ENCODE assay signal across 1 cellular context in the genomic region with DNA sequence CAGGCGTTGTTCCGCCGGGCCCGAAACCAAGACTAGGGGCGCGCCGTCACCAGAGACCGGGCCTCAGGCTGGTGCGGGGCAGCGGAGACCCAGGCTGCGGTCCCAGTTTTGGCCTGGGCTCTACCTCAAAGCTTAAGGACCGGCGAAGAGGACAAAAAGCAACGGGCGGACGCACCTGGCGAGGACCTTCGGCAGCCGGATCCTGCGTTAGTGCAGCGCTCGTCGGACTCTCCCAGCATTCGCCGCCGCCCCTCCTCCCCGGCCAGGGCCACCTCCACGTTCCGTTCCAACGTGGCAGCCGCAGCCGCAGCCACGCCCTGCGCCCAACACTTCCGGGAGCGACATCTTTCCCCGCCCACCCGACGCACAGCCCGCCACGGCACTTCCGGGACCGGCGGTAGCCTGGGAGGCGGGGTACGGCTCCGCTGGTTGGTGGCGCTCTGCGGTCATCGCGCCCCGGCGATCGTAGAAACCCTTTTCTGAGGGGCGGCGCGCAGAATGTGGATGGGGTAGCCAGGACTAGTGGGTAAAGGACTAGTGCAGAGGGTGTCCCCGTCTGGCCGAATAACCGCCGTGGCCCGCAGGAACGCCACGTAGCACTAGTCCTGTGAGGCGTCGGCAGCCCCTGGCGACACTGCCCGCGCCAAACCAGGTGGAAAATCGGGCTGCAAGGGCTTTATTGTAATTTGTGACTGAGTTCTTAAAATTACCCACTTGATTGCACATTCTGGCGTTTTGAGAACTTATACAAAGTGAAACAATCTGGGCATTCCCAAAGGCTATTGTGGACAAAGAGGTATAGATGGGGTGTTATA.
TF ChIP-seq lines count a peak whose summit lies in the region.

A gene with protein sequence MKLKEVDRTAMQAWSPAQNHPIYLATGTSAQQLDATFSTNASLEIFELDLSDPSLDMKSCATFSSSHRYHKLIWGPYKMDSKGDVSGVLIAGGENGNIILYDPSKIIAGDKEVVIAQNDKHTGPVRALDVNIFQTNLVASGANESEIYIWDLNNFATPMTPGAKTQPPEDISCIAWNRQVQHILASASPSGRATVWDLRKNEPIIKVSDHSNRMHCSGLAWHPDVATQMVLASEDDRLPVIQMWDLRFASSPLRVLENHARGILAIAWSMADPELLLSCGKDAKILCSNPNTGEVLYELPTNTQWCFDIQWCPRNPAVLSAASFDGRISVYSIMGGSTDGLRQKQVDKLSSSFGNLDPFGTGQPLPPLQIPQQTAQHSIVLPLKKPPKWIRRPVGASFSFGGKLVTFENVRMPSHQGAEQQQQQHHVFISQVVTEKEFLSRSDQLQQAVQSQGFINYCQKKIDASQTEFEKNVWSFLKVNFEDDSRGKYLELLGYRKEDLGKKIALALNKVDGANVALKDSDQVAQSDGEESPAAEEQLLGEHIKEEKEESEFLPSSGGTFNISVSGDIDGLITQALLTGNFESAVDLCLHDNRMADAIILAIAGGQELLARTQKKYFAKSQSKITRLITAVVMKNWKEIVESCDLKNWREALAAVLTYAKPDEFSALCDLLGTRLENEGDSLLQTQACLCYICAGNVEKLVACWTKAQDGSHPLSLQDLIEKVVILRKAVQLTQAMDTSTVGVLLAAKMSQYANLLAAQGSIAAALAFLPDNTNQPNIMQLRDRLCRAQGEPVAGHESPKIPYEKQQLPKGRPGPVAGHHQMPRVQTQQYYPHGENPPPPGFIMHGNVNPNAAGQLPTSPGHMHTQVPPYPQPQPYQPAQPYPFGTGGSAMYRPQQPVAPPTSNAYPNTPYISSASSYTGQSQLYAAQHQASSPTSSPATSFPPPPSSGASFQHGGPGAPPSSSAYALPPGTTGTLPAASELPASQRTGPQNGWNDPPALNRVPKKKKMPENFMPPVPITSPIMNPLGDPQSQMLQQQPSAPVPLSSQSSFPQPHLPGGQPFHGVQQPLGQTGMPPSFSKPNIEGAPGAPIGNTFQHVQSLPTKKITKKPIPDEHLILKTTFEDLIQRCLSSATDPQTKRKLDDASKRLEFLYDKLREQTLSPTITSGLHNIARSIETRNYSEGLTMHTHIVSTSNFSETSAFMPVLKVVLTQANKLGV (minus strand): TSS at position 241 of the 815 bp plus-strand sequence. CDS start 9,217 bp downstream, outside the sequence.

TF ChIP-seq in K562, 482 proteins besides CTCF, POLR2A, EP300 and RAD21 (continued from another document and continues in another):
- peak; percentile 61 for TF ChIP-seq MGA (IDR thresholded peaks at IDR 0.05)
- no peak for TF ChIP-seq CREBBP (IDR thresholded peaks at IDR 0.05; ENCODE audit: low read depth, low read length)
- TF ChIP-seq DNMT1 (IDR thresholded peaks at IDR 0.05): 0 out of 2 replicates have a peak, but pooled peaks have one; percentile 36
- no peak for TF ChIP-seq FUS (optimal IDR thresholded peaks at IDR 0.05; ENCODE audit: low read depth, low read length)
- TF ChIP-seq TFAM (CRISPR knock-in tag; conservative IDR thresholded peaks at IDR 0.05): no peak
- TF ChIP-seq BRD9 (IDR thresholded peaks at IDR 0.05; ENCODE audit: low read depth, partially characterized antibody): peak; percentile 26
- peak; percentile 87; the same call in 1 of the 2 replicates for TF ChIP-seq ZBTB1 (CRISPR knock-in tag; IDR thresholded peaks at IDR 0.05; ENCODE audit: borderline replicate concordance, low read depth)
- TF ChIP-seq TEAD2 (tag; IDR thresholded peaks at IDR 0.05): no peak
- no peak for TF ChIP-seq SRSF7 (optimal IDR thresholded peaks at IDR 0.05; ENCODE audit: low read depth, low read length)
- no peak for TF ChIP-seq ZNF165 (CRISPR knock-in tag; IDR thresholded peaks at IDR 0.05; ENCODE audit: borderline replicate concordance)
- no peak for TF ChIP-seq HIVEP1 (CRISPR knock-in tag; IDR thresholded peaks at IDR 0.05)
- TF ChIP-seq MTA2 (IDR thresholded peaks at IDR 0.05; ENCODE audit: low read depth): no peak
- TF ChIP-seq CBX8 (IDR thresholded peaks at IDR 0.05; ENCODE audit: borderline replicate concordance, extremely low read depth, low read depth, low read length, poor library complexity, severe bottlenecking): no peak
- TF ChIP-seq, protein P1, sequence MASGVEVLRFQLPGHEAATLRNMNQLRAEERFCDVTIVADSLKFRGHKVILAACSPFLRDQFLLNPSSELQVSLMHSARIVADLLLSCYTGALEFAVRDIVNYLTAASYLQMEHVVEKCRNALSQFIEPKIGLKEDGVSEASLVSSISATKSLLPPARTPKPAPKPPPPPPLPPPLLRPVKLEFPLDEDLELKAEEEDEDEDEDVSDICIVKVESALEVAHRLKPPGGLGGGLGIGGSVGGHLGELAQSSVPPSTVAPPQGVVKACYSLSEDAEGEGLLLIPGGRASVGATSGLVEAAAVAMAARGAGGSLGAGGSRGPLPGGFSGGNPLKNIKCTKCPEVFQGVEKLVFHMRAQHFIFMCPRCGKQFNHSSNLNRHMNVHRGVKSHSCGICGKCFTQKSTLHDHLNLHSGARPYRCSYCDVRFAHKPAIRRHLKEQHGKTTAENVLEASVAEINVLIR (CRISPR knock-in tag; IDR thresholded peaks at IDR 0.05): peak; percentile 86
- TF ChIP-seq NCOA6 (IDR thresholded peaks at IDR 0.05): no peak
- TF ChIP-seq RCOR1 (IDR thresholded peaks at IDR 0.05; ENCODE audit: borderline replicate concordance in 1 of 2, low read depth in 2 of 2, low read length in 2 of 2): peak in 1 of 2 experiments; percentile 13; a peak in 2 of 4 replicates
- no peak for TF ChIP-seq ZNF217 (CRISPR knock-in tag; IDR thresholded peaks at IDR 0.05)
- TF ChIP-seq HMG20B (CRISPR knock-in tag; IDR thresholded peaks at IDR 0.05): no peak
- TF ChIP-seq FOXJ3 (CRISPR knock-in tag; IDR thresholded peaks at IDR 0.05): no peak
- TF ChIP-seq ZMIZ1 (IDR thresholded peaks at IDR 0.05; ENCODE audit: low read depth in 2 of 2, low read length in 2 of 2): 0 out of 4 replicates have a peak, but pooled peaks of 1 of the 2 experiments have one; percentile 31
- no peak for TF ChIP-seq RUNX1 (IDR thresholded peaks at IDR 0.05; ENCODE audit: low read depth)
- TF ChIP-seq ARNT (IDR thresholded peaks at IDR 0.05): no peak
- peak; percentile 93 for TF ChIP-seq ELF2 (CRISPR knock-in tag; IDR thresholded peaks at IDR 0.05)
- TF ChIP-seq, protein P2, sequence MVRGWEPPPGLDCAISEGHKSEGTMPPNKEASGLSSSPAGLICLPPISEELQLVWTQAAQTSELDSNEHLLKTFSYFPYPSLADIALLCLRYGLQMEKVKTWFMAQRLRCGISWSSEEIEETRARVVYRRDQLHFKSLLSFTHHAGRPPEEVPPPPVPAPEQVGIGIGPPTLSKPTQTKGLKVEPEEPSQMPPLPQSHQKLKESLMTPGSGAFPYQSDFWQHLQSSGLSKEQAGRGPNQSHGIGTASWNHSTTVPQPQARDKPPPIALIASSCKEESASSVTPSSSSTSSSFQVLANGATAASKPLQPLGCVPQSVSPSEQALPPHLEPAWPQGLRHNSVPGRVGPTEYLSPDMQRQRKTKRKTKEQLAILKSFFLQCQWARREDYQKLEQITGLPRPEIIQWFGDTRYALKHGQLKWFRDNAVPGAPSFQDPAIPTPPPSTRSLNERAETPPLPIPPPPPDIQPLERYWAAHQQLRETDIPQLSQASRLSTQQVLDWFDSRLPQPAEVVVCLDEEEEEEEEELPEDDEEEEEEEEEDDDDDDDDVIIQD (CRISPR knock-in tag; IDR thresholded peaks at IDR 0.05): no peak
